Comparison of ENCODE assay signal across 1 cellular context in genomic region chr11:82858556-82859091, GRCh38.
A peak's percentile ranks its signal among the peaks of the same experiment; 100 is the strongest.
TF ChIP-seq lines count a peak whose summit lies in the region.

No MANE protein-coding gene starts in this region.

TF ChIP-seq in SK-N-SH treated with all-trans-retinoic acid at 6 μM for 48 hours, 23 proteins besides CTCF, POLR2A, EP300 and RAD21 (continued from another document):
- TF ChIP-seq CSRNP3 (CRISPR knock-in tag; IDR thresholded peaks at IDR 0.05) = peak; percentile 77
